In genomic region chr2:195533771-195534642, GRCh38 we compare ENCODE assay signal across 8 cellular contexts.
DNase-seq lines count a peak whose midpoint lies in the region; ATAC-seq, FAIRE-seq and TF ChIP-seq lines count a peak whose summit lies in the region.

No MANE protein-coding gene starts in this region.

- no peaks in the 10 kb centered on the region for H4K20me1 ChIP-seq in SK-N-SH (ENCODE audit: insufficient read depth)
- no peaks in the 10 kb centered on the region for H4K20me1 ChIP-seq in keratinocyte (ENCODE audit: control insufficient read depth, extremely low read depth, insufficient read depth, low read length)

- H3K4me2 ChIP-seq in SK-N-SH (peak overlapping the region; percentile 55), keratinocyte (ENCODE audit: control insufficient read depth, extremely low read depth, insufficient read depth, low read depth, low read length) (peak overlapping the region; percentile 24)

- no peaks in the 10 kb centered on the region for H3K36me3 ChIP-seq in SK-N-SH (replicated peaks in 1 of 2; ENCODE audit: control insufficient read depth in 1 of 2, insufficient read depth in 2 of 2, low read length in 1 of 2)
- H3K36me3 ChIP-seq in keratinocyte (ENCODE audit: control insufficient read depth in 2 of 2, extremely low read depth in 1 of 2, insufficient read depth in 2 of 2, low read length in 2 of 2): no peaks in the 10 kb centered on the region

- TF ChIP-seq RAD21 in SK-N-SH (IDR thresholded peaks at IDR 0.05; ENCODE audit: low read length): no peak

- no peak overlapping the region; a peak in 1 of 4 replicates for H3K4me3 ChIP-seq in SK-N-SH (ENCODE audit: low read depth in 2 of 2, low read length in 1 of 2)
- no peak overlapping the region for H3K4me3 ChIP-seq in keratinocyte (ENCODE audit: control insufficient read depth in 2 of 3, extremely low read depth in 1 of 3, insufficient read depth in 2 of 3, low read depth in 1 of 3, low read length in 3 of 3)

- dilution Hi-C loops in keratinocyte (cut with MboI; ENCODE audit: extremely low pct_ligation_motif_present, low sequenced_read_pairs): no loop called here

- H3K9me1 ChIP-seq in keratinocyte (ENCODE audit: control insufficient read depth, extremely low read depth, insufficient read depth, low read length): no peaks in the 10 kb centered on the region

- peak; percentile 64 for FAIRE-seq in keratinocyte (lab: Jason Lieb, UNC)

- H3K9me3 Mint-ChIP-seq in activated naive CD8-positive, alpha-beta T cell treated with anti-CD3 and anti-CD28 coated beads, Interleukin-2, amount 50 U/mL, for 24 hours: peaks cover 6% of the 10 kb centered on the region

- CTCF ChIA-PET in SK-N-SH (lab: Yijun Ruan, JAX): interaction anchor here (1.4 to 1.9 kb wide), 2 partner anchors 43 to 216 kb away, joined by 3 to 5 read pairs; no protein-coding TSS in a partner anchor

- peaks cover 2% of the 10 kb centered on the region for H3K36me3 Mint-ChIP-seq in activated naive CD8-positive, alpha-beta T cell treated with anti-CD3 and anti-CD28 coated beads, Interleukin-2, amount 50 U/mL, for 24 hours (ENCODE audit: low read depth)

- 0 out of 4 replicates have a peak, but pooled peaks of 1 of the 2 experiments have one; percentile 25 for TF ChIP-seq EP300 in SK-N-SH (IDR thresholded peaks at IDR 0.05; ENCODE audit: borderline replicate concordance in 1 of 2, low read depth in 1 of 2, low read length in 1 of 2)

- H3K4me1 ChIP-seq in SK-N-SH (ENCODE audit: control insufficient read depth in 1 of 2, insufficient read depth in 2 of 2, low read depth in 1 of 2, low read length in 1 of 2) (peaks cover 0 to 29% of the 10 kb centered on the region in 2 experiments), keratinocyte (ENCODE audit: control insufficient read depth, extremely low read depth, insufficient read depth, low read length) (peaks cover 11% of the 10 kb centered on the region)

- peak overlapping the region; percentile 26 to 82; a peak in 3 of 4 replicates for H3K27ac ChIP-seq in SK-N-SH (ENCODE audit: low read depth in 2 of 2, low read length in 1 of 2)
- no peak overlapping the region for H3K27ac ChIP-seq in keratinocyte (ENCODE audit: control insufficient read depth, insufficient read depth, low read length)

- H2AFZ ChIP-seq in SK-N-SH (ENCODE audit: low read depth): peak overlapping the region; percentile 91; the same call in 1 of the 2 replicates
- no peak overlapping the region for H2AFZ ChIP-seq in keratinocyte (ENCODE audit: control insufficient read depth, low read length)

- peaks cover 28% of the 10 kb centered on the region for H3F3A ChIP-seq in SK-N-SH (replicated peaks; ENCODE audit: insufficient read depth)

- no peaks in the 10 kb centered on the region for H3K27me3 Mint-ChIP-seq in activated naive CD8-positive, alpha-beta T cell treated with anti-CD3 and anti-CD28 coated beads, Interleukin-2, amount 50 U/mL, for 24 hours

- H3K27ac Mint-ChIP-seq in activated naive CD8-positive, alpha-beta T cell treated with anti-CD3 and anti-CD28 coated beads, Interleukin-2, amount 50 U/mL, for 24 hours: peak overlapping the region; percentile 94

- no peaks in the 10 kb centered on the region for H3K9me2 ChIP-seq in SK-N-SH

- H3K27me3 ChIP-seq in SK-N-SH (ENCODE audit: insufficient read depth) (no peaks in the 10 kb centered on the region), keratinocyte (ENCODE audit: control insufficient read depth, extremely low read depth, insufficient read depth, low read length) (no peaks in the 10 kb centered on the region)

- H3K79me2 ChIP-seq in SK-N-SH (ENCODE audit: insufficient read depth) (no peaks in the 10 kb centered on the region), keratinocyte (ENCODE audit: control insufficient read depth, insufficient read depth, low read length) (no peaks in the 10 kb centered on the region)

- TF ChIP-seq CTCF in SK-N-SH (IDR thresholded peaks at IDR 0.05) (peak; percentile 34), keratinocyte (optimal IDR thresholded peaks at IDR 0.05 in 1 of 3, IDR thresholded peaks at IDR 0.05 in 1 of 3, conservative IDR thresholded peaks at IDR 0.05 in 1 of 3; ENCODE audit: extremely low read depth in 1 of 3, insufficient read depth in 2 of 3, low read length in 3 of 3) (no peak)

- DNase-seq in EL (peak; percentile 94), SK-N-SH (no peak), keratinocyte (ENCODE audit: low read depth, low spot score) (peak; percentile 25), putamen (ENCODE audit: low spot score) (no peak)
- DNase-seq in activated naive CD8-positive, alpha-beta T cell treated with anti-CD3 and anti-CD28 coated beads, Interleukin-2, amount 50 U/mL, for 24 hours: peak; percentile 72
- DNase-seq in stimulated activated CD4-positive, alpha-beta T cell treated with anti-CD3 and anti-CD28 coated beads, TNF-alpha, amount 100 ng/mL, for 1 hour (ENCODE audit: low read depth in 3 of 3, low spot score in 1 of 3): peak; percentile 10 to 54 (median 21)

- H3K9ac ChIP-seq in SK-N-SH (peak overlapping the region; percentile 30; the same call in 1 of the 2 replicates), keratinocyte (ENCODE audit: control insufficient read depth, extremely low read depth, insufficient read depth, low read length) (no peak overlapping the region)

- ATAC-seq in HG02870 (IDR thresholded peaks at IDR 0.05; ENCODE audit: unreplicated experiment) (peak; percentile 30), GM19455 (IDR thresholded peaks at IDR 0.05; ENCODE audit: unreplicated experiment) (no peak)
- peak; percentile 89 for ATAC-seq in activated naive CD8-positive, alpha-beta T cell treated with anti-CD3 and anti-CD28 coated beads, Interleukin-2, amount 50 U/mL, for 24 hours

- peaks cover 82% of the 10 kb centered on the region for H3K4me1 Mint-ChIP-seq in activated naive CD8-positive, alpha-beta T cell treated with anti-CD3 and anti-CD28 coated beads, Interleukin-2, amount 50 U/mL, for 24 hours

- POLR2A ChIA-PET in SK-N-SH (lab: Yijun Ruan, JAX): no interaction called here

- H3K9me3 ChIP-seq in SK-N-SH: no peaks in the 10 kb centered on the region
- no peaks in the 10 kb centered on the region for H3K9me3 ChIP-seq in keratinocyte (ENCODE audit: control insufficient read depth, low read depth, low read length)

- 30% methylated on average over 8 of the region's 8 CpGs for WGBS in SK-N-SH (ENCODE audit: low lambda C conversion rate)

- H3K4me3 Mint-ChIP-seq in activated naive CD8-positive, alpha-beta T cell treated with anti-CD3 and anti-CD28 coated beads, Interleukin-2, amount 50 U/mL, for 24 hours: peak overlapping the region; percentile 84

TF ChIP-seq in SK-N-SH, 30 proteins besides CTCF, POLR2A, EP300 and RAD21 (continues in another document):
- TF ChIP-seq ZBTB33 (IDR thresholded peaks at IDR 0.05; ENCODE audit: borderline replicate concordance, low read depth) (no peak), MEF2A (IDR thresholded peaks at IDR 0.05; ENCODE audit: borderline replicate concordance, low read depth) (no peak), NRF1 (IDR thresholded peaks at IDR 0.05; ENCODE audit: low read depth, low read length) (no peak), PBX3 (IDR thresholded peaks at IDR 0.05) (peak; percentile 85), RXRA (IDR thresholded peaks at IDR 0.05; ENCODE audit: borderline replicate concordance, low read depth) (no peak), TEAD4 (IDR thresholded peaks at IDR 0.05; ENCODE audit: borderline replicate concordance, insufficient read depth) (no peak), TCF12 (IDR thresholded peaks at IDR 0.05) (peak; percentile 71), TAF1 (IDR thresholded peaks at IDR 0.05; ENCODE audit: borderline replicate concordance, low read depth, low read length) (no peak), YY1 (IDR thresholded peaks at IDR 0.05; ENCODE audit: low read depth) (no peak), NFIC (IDR thresholded peaks at IDR 0.05; ENCODE audit: borderline replicate concordance) (peak; percentile 64; the same call in 1 of the 2 replicates)

Comparison
In these comparisons a context has a peak if more than half of its experiments do, and no peak if none do; other contexts are left out.
1. DNase-seq: peak in EL (single experiment), activated naive CD8-positive, alpha-beta T cell treated with anti-CD3 and anti-CD28 coated beads, Interleukin-2, amount 50 U/mL, for 24 hours (single experiment), keratinocyte (single experiment) and stimulated activated CD4-positive, alpha-beta T cell treated with anti-CD3 and anti-CD28 coated beads, TNF-alpha, amount 100 ng/mL, for 1 hour (3 of 3); none in SK-N-SH (single experiment) and putamen (single experiment).